In genomic region chrX:154093965-154094364, GRCh38 we compare ENCODE assay signal across 12 cellular contexts. TPM values are rescaled to one million over a fixed set of nuclear protein-coding genes. Genes with fewer than 3 reads are reported as not detected.
A peak's percentile ranks its signal among the peaks of the same experiment; 100 is the strongest.
DNase-seq lines count a peak whose midpoint lies in the region; ATAC-seq and TF ChIP-seq lines count a peak whose summit lies in the region.
"Had no signal": no experiment of that assay in that cellular context is flagged by ENCODE, and none has a peak within 500 bp of the region (broad histone marks: within the 10 kb centered on the region; RNA-seq: fewer than 3 reads in every experiment).

No MANE protein-coding gene starts in this region.

- H3K4me3 Mint-ChIP-seq in CD8-positive, alpha-beta T cell, result peak overlapping the region; percentile 97
- H3K4me3 Mint-ChIP-seq in IgD-negative memory B cell, result peak overlapping the region; percentile 21 to 87 (median 60)
- peak overlapping the region in 2 of 3 experiments; percentile 50 to 92 for H3K4me3 Mint-ChIP-seq in nephron

- peak overlapping the region; percentile 99 for H3K27ac Mint-ChIP-seq in CD8-positive, alpha-beta T cell
- H3K27ac Mint-ChIP-seq in IgD-negative memory B cell (peak overlapping the region in 2 of 3 donors; percentile 65 to 89), nephron (peak overlapping the region; percentile 6 to 77 (median 39))

- no peaks in the 10 kb centered on the region for H3K27me3 Mint-ChIP-seq in CD8-positive, alpha-beta T cell (ENCODE audit: low read depth)
- H3K27me3 Mint-ChIP-seq in IgD-negative memory B cell, result no peaks in the 10 kb centered on the region
- H3K27me3 Mint-ChIP-seq in nephron (ENCODE audit: low read depth), result no peaks in the 10 kb centered on the region

- H3K27me3 ChIP-seq in CD8-positive, alpha-beta T cell (ENCODE audit: insufficient read depth, low read length), result no peaks in the 10 kb centered on the region
- H3K27me3 ChIP-seq: ascending aorta had no signal

- no peak for DNase-seq in CD8-positive, alpha-beta T cell
- DNase-seq in coronary artery (ENCODE audit: low spot score), result no peak
- DNase-seq in NCI-H524 (lab: John Stamatoyannopoulos, UW), result no peak
- no peak for DNase-seq in activated CD4-positive, CD25-positive, alpha-beta regulatory T cell (lab: John Stamatoyannopoulos, UW)
- DNase-seq: COR-L47, Kasumi-1 had no signal

- peaks cover 35% of the 10 kb centered on the region for H3K36me3 Mint-ChIP-seq in CD8-positive, alpha-beta T cell
- H3K36me3 Mint-ChIP-seq in IgD-negative memory B cell (no peaks in the 10 kb centered on the region), nephron (ENCODE audit: low read depth) (peaks cover 12% of the 10 kb centered on the region)

- POLR2A ChIA-PET in CD8-positive, alpha-beta T cell (lab: Charles Lee), result no interaction called here

- intact Hi-C loops in CD8-positive, alpha-beta T cell (cut with DNase I, micrococcal nuclease), result loop anchor here in 1 of 2 experiments (5.0 to 10.0 kb wide), 2 partner anchors 42 to 281 kb away; partner anchors contain the start of genes EMD and FLNA

- no peak overlapping the region for H3K27ac ChIP-seq in CD8-positive, alpha-beta T cell (ENCODE audit: low read depth, low read length)
- H3K27ac ChIP-seq in coronary artery, result no peak overlapping the region
- H3K27ac ChIP-seq: ascending aorta had no signal

- peaks cover 58% of the 10 kb centered on the region for H3K4me1 ChIP-seq in CD8-positive, alpha-beta T cell (ENCODE audit: insufficient read depth, low read length)

- no peak for ATAC-seq in CD8-positive, alpha-beta T cell
- no peak for ATAC-seq in GM18517 (IDR thresholded peaks at IDR 0.05; ENCODE audit: unreplicated experiment)
- ATAC-seq in HG03342 (IDR thresholded peaks at IDR 0.05; ENCODE audit: unreplicated experiment), result no peak

- H3K9me3 ChIP-seq in CD8-positive, alpha-beta T cell (ENCODE audit: low read length), result no peaks in the 10 kb centered on the region
- H3K9me3 ChIP-seq: ascending aorta had no signal

- H3K4me1 Mint-ChIP-seq in CD8-positive, alpha-beta T cell (ENCODE audit: low read depth), result peaks cover 63% of the 10 kb centered on the region
- H3K4me1 Mint-ChIP-seq in IgD-negative memory B cell (peaks cover 36 to 51% (median 46%) of the 10 kb centered on the region in 3 donors), nephron (peaks cover 42% of the 10 kb centered on the region)

- CTCF ChIA-PET in CD8-positive, alpha-beta T cell (lab: Charles Lee), result interaction anchor here (2.5 kb wide), 1 partner anchor 42 kb away, joined by 9 read pairs; no protein-coding TSS in a partner anchor

- H3K4me3 ChIP-seq in CD8-positive, alpha-beta T cell (ENCODE audit: low read depth, low read length), result peak overlapping the region; percentile 19
- peak overlapping the region; percentile 17 for H3K4me3 ChIP-seq in coronary artery

- no peaks in the 10 kb centered on the region for H3K36me3 ChIP-seq in CD8-positive, alpha-beta T cell (ENCODE audit: insufficient read depth, low read length)

- TF ChIP-seq CTCF in CD8-positive, alpha-beta T cell (IDR thresholded peaks at IDR 0.05), result no peak
- TF ChIP-seq CTCF in coronary artery (IDR thresholded peaks at IDR 0.05) (no peak), nephron (IDR thresholded peaks at IDR 0.05; ENCODE audit: unreplicated experiment in 3 of 3) (no peak)

- no peaks in the 10 kb centered on the region for H3K9me3 Mint-ChIP-seq in CD8-positive, alpha-beta T cell
- H3K9me3 Mint-ChIP-seq in IgD-negative memory B cell (no peaks in the 10 kb centered on the region), nephron (peaks cover 18% of the 10 kb centered on the region)

RNA-seq across cellular contexts. Expression of gene MECP2, which starts 3.6 kb away (rescaled TPM):
- 100 to 1,000 TPM; 106 to 204 TPM for total RNA-seq in CD8-positive, alpha-beta T cell
- polyA plus RNA-seq in IgD-negative memory B cell, result 20.0 TPM

RNA-seq across cellular contexts. Expression of gene OPN1LW, which starts 50.1 kb away (rescaled TPM):
- not detected for total RNA-seq in CD8-positive, alpha-beta T cell
- polyA plus RNA-seq in IgD-negative memory B cell, result not detected
- total RNA-seq: ascending aorta, renal cortical epithelial cell had no signal

Comparison
In these comparisons a context has a peak if more than half of its experiments do, and no peak if none do; other contexts are left out.
1. H3K27ac Mint-ChIP-seq: peak in every context shown above with its lines; median percentile 99 in CD8-positive, alpha-beta T cell; 77 in IgD-negative memory B cell; 39 in nephron.